Comparison of ENCODE assay signal across 1 cellular context in the genomic region with DNA sequence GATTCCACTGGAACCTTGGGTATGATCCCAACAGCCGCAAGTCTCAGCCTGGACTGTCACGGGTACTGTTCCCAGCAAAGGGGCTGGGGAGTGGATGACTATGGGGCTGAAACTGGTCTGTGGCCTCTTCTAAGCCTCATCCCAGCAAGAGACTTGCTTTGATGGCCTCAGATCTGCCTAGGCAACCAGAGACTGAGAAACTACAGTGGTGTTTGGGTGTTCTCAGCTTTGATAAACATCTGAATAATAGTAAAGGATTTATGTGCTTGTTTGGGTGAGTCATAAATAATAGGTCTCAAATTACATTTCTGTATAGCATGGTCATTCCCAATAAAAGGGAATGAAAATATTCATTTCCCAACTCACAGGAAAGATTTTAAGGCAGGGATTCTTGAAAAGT.
TF ChIP-seq lines count a peak whose summit lies in the region.

No MANE protein-coding gene starts in this region.

TF ChIP-seq in GM23338, 12 proteins besides CTCF, POLR2A, EP300 and RAD21 (continued from another document):
- TF ChIP-seq, protein P1, sequence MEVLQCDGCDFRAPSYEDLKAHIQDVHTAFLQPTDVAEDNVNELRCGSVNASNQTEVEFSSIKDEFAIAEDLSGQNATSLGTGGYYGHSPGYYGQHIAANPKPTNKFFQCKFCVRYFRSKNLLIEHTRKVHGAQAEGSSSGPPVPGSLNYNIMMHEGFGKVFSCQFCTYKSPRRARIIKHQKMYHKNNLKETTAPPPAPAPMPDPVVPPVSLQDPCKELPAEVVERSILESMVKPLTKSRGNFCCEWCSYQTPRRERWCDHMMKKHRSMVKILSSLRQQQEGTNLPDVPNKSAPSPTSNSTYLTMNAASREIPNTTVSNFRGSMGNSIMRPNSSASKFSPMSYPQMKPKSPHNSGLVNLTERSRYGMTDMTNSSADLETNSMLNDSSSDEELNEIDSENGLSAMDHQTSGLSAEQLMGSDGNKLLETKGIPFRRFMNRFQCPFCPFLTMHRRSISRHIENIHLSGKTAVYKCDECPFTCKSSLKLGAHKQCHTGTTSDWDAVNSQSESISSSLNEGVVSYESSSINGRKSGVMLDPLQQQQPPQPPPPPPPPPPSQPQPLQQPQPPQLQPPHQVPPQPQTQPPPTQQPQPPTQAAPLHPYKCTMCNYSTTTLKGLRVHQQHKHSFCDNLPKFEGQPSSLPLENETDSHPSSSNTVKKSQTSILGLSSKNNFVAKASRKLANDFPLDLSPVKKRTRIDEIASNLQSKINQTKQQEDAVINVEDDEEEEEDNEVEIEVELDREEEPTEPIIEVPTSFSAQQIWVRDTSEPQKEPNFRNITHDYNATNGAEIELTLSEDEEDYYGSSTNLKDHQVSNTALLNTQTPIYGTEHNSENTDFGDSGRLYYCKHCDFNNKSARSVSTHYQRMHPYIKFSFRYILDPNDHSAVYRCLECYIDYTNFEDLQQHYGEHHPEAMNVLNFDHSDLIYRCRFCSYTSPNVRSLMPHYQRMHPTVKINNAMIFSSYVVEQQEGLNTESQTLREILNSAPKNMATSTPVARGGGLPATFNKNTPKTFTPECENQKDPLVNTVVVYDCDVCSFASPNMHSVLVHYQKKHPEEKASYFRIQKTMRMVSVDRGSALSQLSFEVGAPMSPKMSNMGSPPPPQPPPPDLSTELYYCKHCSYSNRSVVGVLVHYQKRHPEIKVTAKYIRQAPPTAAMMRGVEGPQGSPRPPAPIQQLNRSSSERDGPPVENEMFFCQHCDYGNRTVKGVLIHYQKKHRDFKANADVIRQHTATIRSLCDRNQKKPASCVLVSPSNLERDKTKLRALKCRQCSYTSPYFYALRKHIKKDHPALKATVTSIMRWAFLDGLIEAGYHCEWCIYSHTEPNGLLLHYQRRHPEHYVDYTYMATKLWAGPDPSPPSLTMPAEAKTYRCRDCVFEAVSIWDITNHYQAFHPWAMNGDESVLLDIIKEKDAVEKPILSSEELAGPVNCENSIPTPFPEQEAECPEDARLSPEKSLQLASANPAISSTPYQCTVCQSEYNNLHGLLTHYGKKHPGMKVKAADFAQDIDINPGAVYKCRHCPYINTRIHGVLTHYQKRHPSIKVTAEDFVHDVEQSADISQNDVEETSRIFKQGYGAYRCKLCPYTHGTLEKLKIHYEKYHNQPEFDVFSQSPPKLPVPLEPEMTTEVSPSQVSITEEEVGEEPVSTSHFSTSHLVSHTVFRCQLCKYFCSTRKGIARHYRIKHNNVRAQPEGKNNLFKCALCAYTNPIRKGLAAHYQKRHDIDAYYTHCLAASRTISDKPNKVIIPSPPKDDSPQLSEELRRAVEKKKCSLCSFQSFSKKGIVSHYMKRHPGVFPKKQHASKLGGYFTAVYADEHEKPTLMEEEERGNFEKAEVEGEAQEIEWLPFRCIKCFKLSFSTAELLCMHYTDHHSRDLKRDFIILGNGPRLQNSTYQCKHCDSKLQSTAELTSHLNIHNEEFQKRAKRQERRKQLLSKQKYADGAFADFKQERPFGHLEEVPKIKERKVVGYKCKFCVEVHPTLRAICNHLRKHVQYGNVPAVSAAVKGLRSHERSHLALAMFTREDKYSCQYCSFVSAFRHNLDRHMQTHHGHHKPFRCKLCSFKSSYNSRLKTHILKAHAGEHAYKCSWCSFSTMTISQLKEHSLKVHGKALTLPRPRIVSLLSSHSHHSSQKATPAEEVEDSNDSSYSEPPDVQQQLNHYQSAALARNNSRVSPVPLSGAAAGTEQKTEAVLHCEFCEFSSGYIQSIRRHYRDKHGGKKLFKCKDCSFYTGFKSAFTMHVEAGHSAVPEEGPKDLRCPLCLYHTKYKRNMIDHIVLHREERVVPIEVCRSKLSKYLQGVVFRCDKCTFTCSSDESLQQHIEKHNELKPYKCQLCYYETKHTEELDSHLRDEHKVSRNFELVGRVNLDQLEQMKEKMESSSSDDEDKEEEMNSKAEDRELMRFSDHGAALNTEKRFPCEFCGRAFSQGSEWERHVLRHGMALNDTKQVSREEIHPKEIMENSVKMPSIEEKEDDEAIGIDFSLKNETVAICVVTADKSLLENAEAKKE (CRISPR knock-in tag; IDR thresholded peaks at IDR 0.05) = no peak
- TF ChIP-seq CREB1 (CRISPR knock-in tag; IDR thresholded peaks at IDR 0.05; ENCODE audit: low read depth) (no peak), EZH2 (IDR thresholded peaks at IDR 0.05; ENCODE audit: low read depth, unreplicated experiment) (no peak), ZNF114 (CRISPR knock-in tag; IDR thresholded peaks at IDR 0.05) (no peak), JUNB (IDR thresholded peaks at IDR 0.05; ENCODE audit: unreplicated experiment) (no peak), POLR2AphosphoS5 (IDR thresholded peaks at IDR 0.05; ENCODE audit: low read depth) (no peak)
